18 cellular contexts compared by ENCODE assay signal in genomic region chr2:229141626-229142025, GRCh38.
DNase-seq lines count a peak whose midpoint lies in the region; ATAC-seq and TF ChIP-seq lines count a peak whose summit lies in the region.
"Had no signal": no experiment of that assay in that cellular context is flagged by ENCODE, and none has a peak within 500 bp of the region (broad histone marks: within the 10 kb centered on the region; RNA-seq: fewer than 3 reads in every experiment).

No MANE protein-coding gene starts in this region.

- no TSS peak for BruUV-seq in MCF 10A (replicated peaks; lab: Mats Ljungman, UMichigan)

- H3K27ac ChIP-seq in breast epithelium (no peak overlapping the region), SJCRH30 (peak overlapping the region; percentile 87)
- H3K27ac ChIP-seq: right lobe of liver had no signal

- H3K4me3 ChIP-seq in breast epithelium (no peak overlapping the region), SJCRH30 (no peak overlapping the region)
- H3K4me3 ChIP-seq: HAP-1, right lobe of liver had no signal

- TF ChIP-seq CTCF in MCF 10A (IDR thresholded peaks at IDR 0.05; ENCODE audit: unreplicated experiment) (no peak), breast epithelium (IDR thresholded peaks at IDR 0.05) (no peak)

- H3K36me3 Mint-ChIP-seq in MCF 10A (ENCODE audit: insufficient read depth, unreplicated experiment), result peaks cover 13% of the 10 kb centered on the region
- H3K36me3 Mint-ChIP-seq: activated naive CD8-positive, alpha-beta T cell treated with anti-CD3 and anti-CD28 coated beads, Interleukin-2, amount 10 ng/mL, durations not matched to agents 7 days and 5 days had no signal

- H3K9me3 Mint-ChIP-seq in MCF 10A (ENCODE audit: unreplicated experiment), result no peaks in the 10 kb centered on the region

- H3K27ac Mint-ChIP-seq in MCF 10A (ENCODE audit: low read depth, unreplicated experiment), result peak overlapping the region; percentile 49
- H3K27ac Mint-ChIP-seq: activated naive CD8-positive, alpha-beta T cell treated with anti-CD3 and anti-CD28 coated beads, Interleukin-2, amount 10 ng/mL, durations not matched to agents 7 days and 5 days had no signal

- peaks cover 30% of the 10 kb centered on the region for H3K4me1 Mint-ChIP-seq in MCF 10A (ENCODE audit: insufficient read depth, unreplicated experiment)
- H3K4me1 Mint-ChIP-seq: activated naive CD8-positive, alpha-beta T cell treated with anti-CD3 and anti-CD28 coated beads, Interleukin-2, amount 10 ng/mL, durations not matched to agents 7 days and 5 days; neural crest cell had no signal

- H3K9me3 ChIP-seq in breast epithelium (peaks cover 2 to 9% of the 10 kb centered on the region in 2 donors), SJCRH30 (replicated peaks) (no peaks in the 10 kb centered on the region; the same call in 1 of the 2 replicates)
- H3K9me3 ChIP-seq: Caco-2, HAP-1, right lobe of liver had no signal

- H3K4me1 ChIP-seq in breast epithelium (no peaks in the 10 kb centered on the region), SJCRH30 (peaks cover 17% of the 10 kb centered on the region)
- H3K4me1 ChIP-seq: Caco-2, HAP-1, right lobe of liver had no signal

- H3K27me3 ChIP-seq in breast epithelium, result no peaks in the 10 kb centered on the region
- no peaks in the 10 kb centered on the region for H3K27me3 ChIP-seq in SJCRH30
- H3K27me3 ChIP-seq: right lobe of liver had no signal

- POLR2A ChIA-PET in MCF 10A (lab: Yijun Ruan, JAX), result interaction anchor here (0.6 to 2.4 kb wide), 7 partner anchors 9 to 266 kb away, joined by 3 to 18 read pairs (median 3); no protein-coding TSS in a partner anchor

- intact Hi-C loops in MCF 10A (cut with micrococcal nuclease), result no loop called here
- intact Hi-C loops in breast epithelium (cut with DNase I; ENCODE audit: low total_unique reads), result no loop called here
- intact Hi-C loops in left cardiac atrium (cut with DNase I), result no loop called here

- ATAC-seq in left cardiac atrium, result no peak
- ATAC-seq: right lobe of liver had no signal

- H3K4me3 Mint-ChIP-seq in MCF 10A (ENCODE audit: unreplicated experiment), result no peak overlapping the region
- H3K4me3 Mint-ChIP-seq: activated naive CD8-positive, alpha-beta T cell treated with anti-CD3 and anti-CD28 coated beads, Interleukin-2, amount 10 ng/mL, durations not matched to agents 7 days and 5 days; neural crest cell had no signal

- DNase-seq in MCF 10A (ENCODE audit: unreplicated experiment) (peak; percentile 86), breast epithelium (ENCODE audit: low spot score in 2 of 2) (no peak), SJCRH30 (peak; percentile 57 to 84), fibroblast of the conjunctiva (ENCODE audit: low read depth) (peak; percentile 31), left cardiac atrium (no peak), GDM1 (lab: John Stamatoyannopoulos, UW) (no peak)
- no peak for DNase-seq in stimulated activated CD4-positive, alpha-beta T cell treated with anti-CD3 and anti-CD28 coated beads, Interleukin-4, amount 100 ng/mL, for 1 hour
- DNase-seq in activated CD8-positive, alpha-beta memory T cell treated with anti-CD3 and anti-CD28 coated beads for 24 hours, result no peak
- DNase-seq: ACHN; activated naive CD8-positive, alpha-beta T cell treated with anti-CD3 and anti-CD28 coated beads, Interleukin-2, amount 10 ng/mL, durations not matched to agents 7 days and 5 days; activated T-cell treated with anti-CD3 and anti-CD28 coated beads for 4 hours; Caco-2; NCI-H2029; NCI-H526 treated with DMSO at 0.1 percent for 48 hours; right lobe of liver; stimulated activated naive CD4-positive, alpha-beta T cell had no signal

- no peaks in the 10 kb centered on the region for H3K27me3 Mint-ChIP-seq in MCF 10A (ENCODE audit: insufficient read depth, unreplicated experiment)
- H3K27me3 Mint-ChIP-seq: activated naive CD8-positive, alpha-beta T cell treated with anti-CD3 and anti-CD28 coated beads, Interleukin-2, amount 10 ng/mL, durations not matched to agents 7 days and 5 days had no signal

- H3K36me3 ChIP-seq in breast epithelium (no peaks in the 10 kb centered on the region), SJCRH30 (no peaks in the 10 kb centered on the region)
- H3K36me3 ChIP-seq: HAP-1, right lobe of liver had no signal

- TF ChIP-seq POLR2A in breast epithelium (IDR thresholded peaks at IDR 0.05), result no peak

- CTCF ChIA-PET in MCF 10A (lab: Yijun Ruan, JAX), result interaction anchor here (0.6 to 14.6 kb wide), 3 partner anchors 9 to 445 kb away, joined by 3 to 248 read pairs (median 8); partner anchors contain the start of gene PID1

Comparison
In these comparisons a context has a peak if more than half of its experiments do, and no peak if none do; other contexts are left out.
1. DNase-seq: peak in MCF 10A (single experiment), SJCRH30 (2 of 2) and fibroblast of the conjunctiva (single experiment); none in breast epithelium (0 of 2), stimulated activated CD4-positive, alpha-beta T cell treated with anti-CD3 and anti-CD28 coated beads, Interleukin-4, amount 100 ng/mL, for 1 hour (single experiment), left cardiac atrium (single experiment), GDM1 (single experiment) and activated CD8-positive, alpha-beta memory T cell treated with anti-CD3 and anti-CD28 coated beads for 24 hours (single experiment).